ENCODE assay signal across 8 cellular contexts in the genomic region with DNA sequence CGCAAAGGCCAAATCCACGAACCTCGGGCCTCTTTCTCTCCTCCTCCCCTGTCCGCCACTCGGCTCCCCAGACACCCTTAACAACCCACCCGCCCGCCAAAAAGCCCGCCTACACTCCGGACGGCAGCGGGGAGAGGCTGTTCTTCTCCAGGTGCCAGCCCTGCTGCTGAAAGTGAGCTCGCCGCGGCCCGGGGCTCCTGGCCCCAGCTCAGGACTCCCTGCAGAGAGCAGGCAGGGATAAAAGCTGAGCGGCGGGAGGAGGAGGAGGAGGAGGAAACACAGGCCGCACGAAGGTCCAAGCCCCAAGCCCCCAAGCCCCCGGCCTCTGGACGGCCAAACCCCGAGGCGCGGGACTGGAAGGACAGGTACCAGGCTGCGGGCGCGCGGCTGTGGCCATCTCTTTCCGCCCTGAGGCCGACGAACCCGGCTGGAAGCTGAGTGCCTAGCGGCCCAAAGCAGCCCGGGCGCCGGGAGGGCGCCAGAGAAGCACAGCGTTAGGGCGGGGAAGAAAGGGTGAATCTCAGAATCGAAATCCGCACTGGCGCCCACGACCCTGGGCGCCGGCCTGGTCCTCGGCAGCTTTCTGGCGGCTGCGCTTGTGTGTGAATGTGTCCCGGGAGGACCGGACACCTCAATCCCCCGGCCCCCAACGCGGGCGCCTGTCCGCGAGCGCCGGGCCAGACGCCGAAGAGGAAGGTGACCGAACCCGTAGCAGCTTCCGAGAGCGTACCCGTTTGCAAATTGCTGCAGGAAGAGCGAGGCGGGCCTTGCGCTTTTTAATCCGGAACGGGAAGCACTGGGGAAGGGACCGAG. TPM values are rescaled to one million over a fixed set of nuclear protein-coding genes. Genes with fewer than 3 reads are reported as not detected.
DNase-seq lines count a peak whose midpoint lies in the region; ATAC-seq and TF ChIP-seq lines count a peak whose summit lies in the region.

No MANE protein-coding gene starts in this region.

- no peaks in the 10 kb centered on the region for H3K79me2 ChIP-seq in neural progenitor cell (ENCODE audit: low read depth)

- H3K27ac Mint-ChIP-seq in T-helper 1 cell treated with Interleukin-12 subunit alpha and Interleukin-12 subunit beta and Interleukin-4 antibody, amounts not matched to agents 30 μg/mL and 1 μg/mL, for 36 hours, result peak overlapping the region; percentile 86
- no peak overlapping the region for H3K27ac Mint-ChIP-seq in neural progenitor cell

- H3K27ac ChIP-seq in esophagus muscularis mucosa (replicated peaks in 1 of 4) (peak overlapping the region; percentile 54 to 71 (median 63)), neural progenitor cell (no peak overlapping the region)

- peaks cover 10% of the 10 kb centered on the region for H3K9me3 Mint-ChIP-seq in T-helper 1 cell treated with Interleukin-12 subunit alpha and Interleukin-12 subunit beta and Interleukin-4 antibody, amounts not matched to agents 30 μg/mL and 1 μg/mL, for 36 hours
- peaks cover 7% of the 10 kb centered on the region for H3K9me3 Mint-ChIP-seq in neural progenitor cell

- no peak overlapping the region for H3K9ac ChIP-seq in neural progenitor cell

- H3K4me2 ChIP-seq in neural progenitor cell, result peak overlapping the region; percentile 95

- DNase-seq in DMS53 (lab: John Stamatoyannopoulos, UW) (peak; percentile 55), DMS53 treated with DMSO at 0.1 percent for 48 hours (lab: John Stamatoyannopoulos, UW; ENCODE audit: unreplicated experiment) (no peak), esophagus muscularis mucosa (ENCODE audit: extremely low spot score) (peak; percentile 85), neural progenitor cell (ENCODE audit: low spot score) (peak; percentile 85), nucleus accumbens (lab: John Stamatoyannopoulos, UW) (no peak), GF-D8 (lab: John Stamatoyannopoulos, UW) (no peak)

- H3K4me1 Mint-ChIP-seq in T-helper 1 cell treated with Interleukin-12 subunit alpha and Interleukin-12 subunit beta and Interleukin-4 antibody, amounts not matched to agents 30 μg/mL and 1 μg/mL, for 36 hours (ENCODE audit: low read depth), result peaks cover 44% of the 10 kb centered on the region
- peaks cover 50% of the 10 kb centered on the region for H3K4me1 Mint-ChIP-seq in neural progenitor cell

- TF ChIP-seq POLR2A in esophagus muscularis mucosa (IDR thresholded peaks at IDR 0.05; ENCODE audit: low read depth), result no peak

- peak overlapping the region; percentile 85 for H2AFZ ChIP-seq in neural progenitor cell (replicated peaks)

- H3K4me3 ChIP-seq in esophagus muscularis mucosa (peak overlapping the region; percentile 43 to 58 (median 48)), neural progenitor cell (peak overlapping the region; percentile 55)

- peaks cover 26% of the 10 kb centered on the region for H3K36me3 Mint-ChIP-seq in T-helper 1 cell treated with Interleukin-12 subunit alpha and Interleukin-12 subunit beta and Interleukin-4 antibody, amounts not matched to agents 30 μg/mL and 1 μg/mL, for 36 hours (ENCODE audit: low read depth)
- H3K36me3 Mint-ChIP-seq in neural progenitor cell, result peaks cover 2% of the 10 kb centered on the region

- H3K27me3 ChIP-seq in esophagus muscularis mucosa (peaks cover 25 to 100% (median 89%) of the 10 kb centered on the region in 4 donors), neural progenitor cell (peaks cover 100% of the 10 kb centered on the region)

- H3K4me1 ChIP-seq in esophagus muscularis mucosa (peaks cover 53 to 73% (median 62%) of the 10 kb centered on the region in 4 donors), neural progenitor cell (peaks cover 49% of the 10 kb centered on the region)

- no peak for TF ChIP-seq CTCF in esophagus muscularis mucosa (IDR thresholded peaks at IDR 0.05)
- no peak for TF ChIP-seq CTCF in neural progenitor cell (IDR thresholded peaks at IDR 0.05)

- 0% methylated on average over 18 of the region's 71 CpGs for WGBS in esophagus muscularis mucosa

- H3K9me3 ChIP-seq in esophagus muscularis mucosa (peaks cover 0 to 4% (median 0%) of the 10 kb centered on the region in 4 donors), neural progenitor cell (ENCODE audit: low read depth) (no peaks in the 10 kb centered on the region)

- no peaks in the 10 kb centered on the region for H3K36me3 ChIP-seq in esophagus muscularis mucosa
- H3K36me3 ChIP-seq in neural progenitor cell, result no peaks in the 10 kb centered on the region

- H3F3A ChIP-seq in neural progenitor cell (ENCODE audit: low read depth), result peaks cover 60% of the 10 kb centered on the region

- no peak for ATAC-seq in HG03521 (IDR thresholded peaks at IDR 0.05; ENCODE audit: unreplicated experiment)

- peak overlapping the region; percentile 79 for H3K4me3 Mint-ChIP-seq in T-helper 1 cell treated with Interleukin-12 subunit alpha and Interleukin-12 subunit beta and Interleukin-4 antibody, amounts not matched to agents 30 μg/mL and 1 μg/mL, for 36 hours
- H3K4me3 Mint-ChIP-seq in neural progenitor cell, result peak overlapping the region; percentile 86

- H3K27me3 Mint-ChIP-seq in T-helper 1 cell treated with Interleukin-12 subunit alpha and Interleukin-12 subunit beta and Interleukin-4 antibody, amounts not matched to agents 30 μg/mL and 1 μg/mL, for 36 hours (ENCODE audit: low read depth), result peaks cover 90% of the 10 kb centered on the region
- H3K27me3 Mint-ChIP-seq in neural progenitor cell (ENCODE audit: insufficient read depth, low read depth), result peaks cover 84% of the 10 kb centered on the region

- H4K20me1 ChIP-seq in neural progenitor cell (ENCODE audit: low read depth), result peaks cover 65% of the 10 kb centered on the region

- intact Hi-C loops in esophagus muscularis mucosa (cut with DNase I), result no loop called here

- TF ChIP-seq EP300 in esophagus muscularis mucosa (IDR thresholded peaks at IDR 0.05), result no peak

RNA-seq across cellular contexts. Expression of gene NRN1, which starts 3.2 kb away (rescaled TPM):
- total RNA-seq in esophagus muscularis mucosa (10 to 100 TPM; 12.9 to 24.2 (median 19.7) TPM), neural progenitor cell (ENCODE audit: low replicate concordance) (0.74 and 1.3 TPM in 2 replicates)

Comparison
In these comparisons a context has a peak if more than half of its experiments do, and no peak if none do; other contexts are left out.
1. DNase-seq: peak in DMS53 (single experiment), esophagus muscularis mucosa (single experiment) and neural progenitor cell (single experiment); none in DMS53 treated with DMSO at 0.1 percent for 48 hours (single experiment), nucleus accumbens (0 of 56) and GF-D8 (single experiment).